In the genomic region with DNA sequence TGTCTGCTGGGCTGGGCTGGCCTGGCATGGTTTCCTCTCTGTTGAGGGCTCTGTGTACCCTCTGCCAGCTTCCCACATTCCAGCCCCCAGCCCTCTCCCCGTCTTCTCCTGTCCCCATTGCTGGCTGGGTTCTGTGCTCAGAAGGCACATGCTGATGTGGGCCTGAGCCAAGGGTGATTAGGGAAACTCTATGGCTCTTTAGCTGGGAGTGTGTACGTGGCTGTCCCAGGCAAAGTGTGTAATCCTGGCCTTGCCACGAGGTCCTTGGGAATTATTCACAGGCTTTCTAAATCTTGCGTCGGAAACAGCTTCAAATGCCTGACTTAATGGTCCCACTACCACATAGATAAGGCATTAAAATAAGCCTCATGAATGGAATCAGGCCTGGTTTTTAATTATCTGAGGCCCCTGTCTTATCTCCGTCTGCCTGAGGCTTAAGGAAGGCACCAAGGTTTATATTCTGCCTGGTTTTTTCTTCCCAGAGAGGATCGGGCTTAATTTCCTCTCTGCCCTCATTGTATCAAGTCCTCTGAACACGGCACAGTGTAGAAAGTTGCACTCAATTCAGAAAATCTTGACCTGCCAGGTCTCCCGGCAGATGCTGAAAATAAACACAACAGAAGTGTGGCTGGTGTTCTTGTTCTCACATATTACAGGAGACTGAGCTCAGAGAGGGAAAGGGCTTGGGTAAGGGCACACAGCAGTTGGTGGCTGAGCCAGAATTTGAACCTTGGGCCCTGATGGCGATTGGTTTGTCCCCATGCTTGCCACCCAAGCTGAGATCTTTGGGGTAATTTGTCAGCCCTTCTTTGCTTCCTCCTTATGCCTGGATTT, we compare ENCODE assay signal across 9 cellular contexts. TPM values are rescaled to one million over a fixed set of nuclear protein-coding genes. Genes with fewer than 3 reads are reported as not detected.
A peak's percentile ranks its signal among the peaks of the same experiment; 100 is the strongest.
DNase-seq lines count a peak whose midpoint lies in the region; ATAC-seq and TF ChIP-seq lines count a peak whose summit lies in the region.
"Had no signal": no experiment of that assay in that cellular context is flagged by ENCODE, and none has a peak within 500 bp of the region (broad histone marks: within the 10 kb centered on the region; RNA-seq: fewer than 3 reads in every experiment).

No MANE protein-coding gene starts in this region.

- ATAC-seq in GM21786 (IDR thresholded peaks at IDR 0.05; ENCODE audit: unreplicated experiment) = no peak
- no peak for ATAC-seq in HG03439 (IDR thresholded peaks at IDR 0.05; ENCODE audit: unreplicated experiment)

- H2AFZ ChIP-seq in PC-9 = no peak overlapping the region
- no peak overlapping the region for H2AFZ ChIP-seq in fibroblast of lung (ENCODE audit: low read length)

- DNase-seq in Daoy (ENCODE audit: low read depth) = peak; percentile 48
- DNase-seq in PC-9 = no peak
- peak; percentile 60 to 80 for DNase-seq in fibroblast of lung (ENCODE audit: low read depth in 2 of 2)
- DNase-seq in retinal pigment epithelial cell (ENCODE audit: low read depth) = peak; percentile 96
- DNase-seq in NK-92 (lab: John Stamatoyannopoulos, UW; ENCODE audit: unreplicated experiment) = no peak
- DNase-seq in COLO668 (lab: John Stamatoyannopoulos, UW; ENCODE audit: unreplicated experiment) = no peak
- DNase-seq: NCI-H2107 had no signal

- intact Hi-C loops in PC-9 (cut with micrococcal nuclease; ENCODE audit: unreplicated experiment) = loop anchor here (5.0 kb wide), 2 partner anchors 86 to 121 kb away; partner anchors contain the start of gene KSR1

- H3K4me1 ChIP-seq in PC-9 (replicated peaks; ENCODE audit: insufficient read depth) (peaks cover 40% of the 10 kb centered on the region), fibroblast of lung (ENCODE audit: control insufficient read depth, extremely low read depth, insufficient read depth, low read length) (peaks cover 4% of the 10 kb centered on the region)

- H3K9me2 ChIP-seq in PC-9 (ENCODE audit: insufficient read depth) = no peaks in the 10 kb centered on the region

- H3K4me3 ChIP-seq in PC-9 = no peak overlapping the region
- H3K4me3 ChIP-seq in fibroblast of lung (replicated peaks in 1 of 4; ENCODE audit: control extremely low read depth in 1 of 4, insufficient read depth in 1 of 4, low read depth in 3 of 4, low read length in 4 of 4) = no peak overlapping the region
- H3K4me3 ChIP-seq in retinal pigment epithelial cell (ENCODE audit: low read length) = no peak overlapping the region

- no peak for TF ChIP-seq CTCF in PC-9 (conservative IDR thresholded peaks at IDR 0.05)
- no peak for TF ChIP-seq CTCF in fibroblast of lung (conservative IDR thresholded peaks at IDR 0.05 in 1 of 2, IDR thresholded peaks at IDR 0.05 in 1 of 2; ENCODE audit: low read depth in 1 of 2, low read length in 2 of 2)
- TF ChIP-seq CTCF in retinal pigment epithelial cell (conservative IDR thresholded peaks at IDR 0.05; ENCODE audit: low read depth, low read length) = no peak

- H3K79me2 ChIP-seq in PC-9 (ENCODE audit: low read depth) (no peaks in the 10 kb centered on the region), fibroblast of lung (ENCODE audit: control insufficient read depth, insufficient read depth, low read length) (no peaks in the 10 kb centered on the region)

- CTCF ChIA-PET in PC-9 (lab: Charles Lee) = interaction anchor here (0.5 kb wide), 1 partner anchor 16 kb away, joined by 3 read pairs; no protein-coding TSS in a partner anchor

- peaks cover 13% of the 10 kb centered on the region; the same call in 1 of the 2 replicates for H3F3A ChIP-seq in PC-9 (ENCODE audit: insufficient read depth, low read depth)

- H4K20me1 ChIP-seq in PC-9 (ENCODE audit: insufficient read depth) = no peaks in the 10 kb centered on the region
- no peaks in the 10 kb centered on the region for H4K20me1 ChIP-seq in fibroblast of lung (ENCODE audit: control insufficient read depth, extremely low read depth, insufficient read depth, low read length)

- H3K27me3 ChIP-seq in PC-9 (ENCODE audit: insufficient read depth, low read depth) (no peaks in the 10 kb centered on the region), fibroblast of lung (ENCODE audit: control insufficient read depth, insufficient read depth, low read length) (no peaks in the 10 kb centered on the region)

- no TSS peak for BruUV-seq in PC-9 (replicated peaks; lab: Mats Ljungman, UMichigan)

- no peak overlapping the region for H3K9ac ChIP-seq in fibroblast of lung (ENCODE audit: insufficient read depth, low read length)

- H3K4me2 ChIP-seq in PC-9 = no peak overlapping the region
- H3K4me2 ChIP-seq in fibroblast of lung (ENCODE audit: extremely low read depth, insufficient read depth, low read length) = no peak overlapping the region

- no peaks in the 10 kb centered on the region for H3K9me3 ChIP-seq in PC-9 (ENCODE audit: insufficient read depth, low read depth)
- no peaks in the 10 kb centered on the region for H3K9me3 ChIP-seq in fibroblast of lung (ENCODE audit: control insufficient read depth, insufficient read depth, low read depth, low read length)

- POLR2A ChIA-PET in PC-9 (lab: Charles Lee; ENCODE audit: unreplicated experiment) = interaction anchor here (0.7 kb wide), 1 partner anchor 62 kb away, joined by 4 read pairs; no protein-coding TSS in a partner anchor

- H3K36me3 ChIP-seq in PC-9 (ENCODE audit: low read depth) = no peaks in the 10 kb centered on the region
- no peaks in the 10 kb centered on the region for H3K36me3 ChIP-seq in fibroblast of lung (ENCODE audit: control insufficient read depth, insufficient read depth, low read length)

- H3K27ac ChIP-seq in PC-9 (peak overlapping the region; percentile 73), fibroblast of lung (ENCODE audit: insufficient read depth, low read length) (no peak overlapping the region)

RNA-seq across cellular contexts. Expression of gene LGALS9, which starts 52.9 kb away (rescaled TPM):
- 2.2 and 4.1 TPM in 2 replicates for total RNA-seq in Daoy (2014; rRNA removed; shearing (Covaris generic))
- total RNA-seq in PC-9 (2021) (11.2 and 14.5 TPM in 2 replicates), fibroblast of lung (0.51 and 1.7 TPM in 2 replicates)
- 2.0 and 2.1 TPM in 2 replicates for polyA plus RNA-seq in fibroblast of lung
- polyA plus RNA-seq in fibroblast of lung (2012) = 1.5 and 2.3 TPM in 2 replicates
- 1.7 and 22.3 TPM in 2 replicates for polyA minus RNA-seq in fibroblast of lung (ENCODE audit: low replicate concordance)

Comparison
In these comparisons a context has a peak if more than half of its experiments do, and no peak if none do; other contexts are left out.
1. DNase-seq: peak in Daoy (single experiment), fibroblast of lung (2 of 2) and retinal pigment epithelial cell (single experiment); none in PC-9 (0 of 2), NK-92 (single experiment) and COLO668 (single experiment).